Comparison of ENCODE assay signal across 2 cellular contexts in the genomic region with DNA sequence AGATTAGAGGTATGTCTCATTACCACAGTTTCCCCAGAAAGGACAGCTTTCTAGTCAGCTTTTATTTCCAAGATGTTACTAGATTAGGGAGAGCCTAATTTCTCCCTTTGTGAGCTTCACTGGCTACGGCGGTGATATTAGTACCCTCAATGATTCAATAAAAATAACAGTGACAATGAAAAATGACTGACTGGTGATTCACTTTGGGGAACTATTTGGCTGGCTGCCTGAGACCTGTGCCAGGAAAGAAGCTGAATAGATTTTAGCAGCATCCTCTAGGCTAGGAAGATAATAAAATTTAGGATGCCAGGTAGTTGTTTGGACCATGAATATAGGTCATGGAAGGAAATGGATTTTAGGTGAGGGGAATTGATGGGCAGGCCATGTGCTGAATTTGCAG.
TF ChIP-seq lines count a peak whose summit lies in the region.

No MANE protein-coding gene starts in this region.

TF ChIP-seq in A549, 52 proteins besides CTCF, POLR2A, EP300 and RAD21 (continued from another document and continues in another):
- no peak for TF ChIP-seq EHMT2 (IDR thresholded peaks at IDR 0.05; ENCODE audit: low read depth)
- TF ChIP-seq FOSL2 (IDR thresholded peaks at IDR 0.05), result peak; percentile 67
- TF ChIP-seq FOSL2 (CRISPR knock-in tag; IDR thresholded peaks at IDR 0.05), result peak; percentile 84
- no peak for TF ChIP-seq CBX8 (IDR thresholded peaks at IDR 0.05)
- no peak for TF ChIP-seq MYC (IDR thresholded peaks at IDR 0.05; ENCODE audit: borderline replicate concordance, low read length)
- no peak for TF ChIP-seq FOXS1 (CRISPR knock-in tag; IDR thresholded peaks at IDR 0.05)
- no peak for TF ChIP-seq CEBPB (IDR thresholded peaks at IDR 0.05)
- TF ChIP-seq CHD4 (IDR thresholded peaks at IDR 0.05; ENCODE audit: borderline replicate concordance), result no peak
- TF ChIP-seq NR3C1 (IDR thresholded peaks at IDR 0.05), result no peak
- no peak for TF ChIP-seq RFX5 (IDR thresholded peaks at IDR 0.05)
- no peak for TF ChIP-seq MAZ (IDR thresholded peaks at IDR 0.05; ENCODE audit: borderline replicate concordance, low read depth, low read length)
- TF ChIP-seq TP53 (CRISPR knock-in tag; IDR thresholded peaks at IDR 0.05), result no peak
- no peak for TF ChIP-seq EHF (CRISPR knock-in tag; IDR thresholded peaks at IDR 0.05)
- TF ChIP-seq PHF8 (IDR thresholded peaks at IDR 0.05; ENCODE audit: borderline replicate concordance, low read depth), result no peak
- no peak for TF ChIP-seq KDM5A (IDR thresholded peaks at IDR 0.05)
- TF ChIP-seq HOXB5 (CRISPR knock-in tag; IDR thresholded peaks at IDR 0.05), result peak; percentile 88; the same call in 1 of the 2 replicates
- TF ChIP-seq, protein P1, sequence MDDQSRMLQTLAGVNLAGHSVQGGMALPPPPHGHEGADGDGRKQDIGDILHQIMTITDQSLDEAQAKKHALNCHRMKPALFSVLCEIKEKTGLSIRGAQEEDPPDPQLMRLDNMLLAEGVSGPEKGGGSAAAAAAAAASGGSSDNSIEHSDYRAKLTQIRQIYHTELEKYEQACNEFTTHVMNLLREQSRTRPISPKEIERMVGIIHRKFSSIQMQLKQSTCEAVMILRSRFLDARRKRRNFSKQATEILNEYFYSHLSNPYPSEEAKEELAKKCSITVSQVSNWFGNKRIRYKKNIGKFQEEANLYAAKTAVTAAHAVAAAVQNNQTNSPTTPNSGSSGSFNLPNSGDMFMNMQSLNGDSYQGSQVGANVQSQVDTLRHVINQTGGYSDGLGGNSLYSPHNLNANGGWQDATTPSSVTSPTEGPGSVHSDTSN (IDR thresholded peaks at IDR 0.05), result 0 out of 2 replicates have a peak, but pooled peaks have one; percentile 26
- TF ChIP-seq RNF2 (IDR thresholded peaks at IDR 0.05; ENCODE audit: borderline replicate concordance, low read depth), result no peak
- TF ChIP-seq, protein P2, sequence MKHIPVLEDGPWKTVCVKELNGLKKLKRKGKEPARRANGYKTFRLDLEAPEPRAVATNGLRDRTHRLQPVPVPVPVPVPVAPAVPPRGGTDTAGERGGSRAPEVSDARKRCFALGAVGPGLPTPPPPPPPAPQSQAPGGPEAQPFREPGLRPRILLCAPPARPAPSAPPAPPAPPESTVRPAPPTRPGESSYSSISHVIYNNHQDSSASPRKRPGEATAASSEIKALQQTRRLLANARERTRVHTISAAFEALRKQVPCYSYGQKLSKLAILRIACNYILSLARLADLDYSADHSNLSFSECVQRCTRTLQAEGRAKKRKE (CRISPR knock-in tag; IDR thresholded peaks at IDR 0.05; ENCODE audit: low read depth), result no peak
- no peak for TF ChIP-seq REST (IDR thresholded peaks at IDR 0.05)
- TF ChIP-seq HMGXB4 (CRISPR knock-in tag; IDR thresholded peaks at IDR 0.05; ENCODE audit: borderline replicate concordance), result no peak
- TF ChIP-seq GATA3 (IDR thresholded peaks at IDR 0.05; ENCODE audit: borderline replicate concordance), result peak; percentile 31; the same call in 1 of the 2 replicates
- TF ChIP-seq CBX2 (IDR thresholded peaks at IDR 0.05; ENCODE audit: borderline replicate concordance, low read depth), result no peak
- TF ChIP-seq NFE2L2 (conservative IDR thresholded peaks at IDR 0.05; ENCODE audit: low read length), result no peak
- no peak for TF ChIP-seq BHLHE40 (IDR thresholded peaks at IDR 0.05; ENCODE audit: low read depth, low read length)
- TF ChIP-seq RCOR1 (IDR thresholded peaks at IDR 0.05; ENCODE audit: low read depth, low read length), result no peak
- no peak for TF ChIP-seq HOXB13 (CRISPR knock-in tag; IDR thresholded peaks at IDR 0.05; ENCODE audit: low read depth)
- no peak for TF ChIP-seq ESRRA (IDR thresholded peaks at IDR 0.05; ENCODE audit: borderline replicate concordance, low read length)
- no peak for TF ChIP-seq HOXA7 (CRISPR knock-in tag; IDR thresholded peaks at IDR 0.05)
- no peak for TF ChIP-seq HDAC2 (IDR thresholded peaks at IDR 0.05)
- no peak for TF ChIP-seq FOSB (CRISPR knock-in tag; IDR thresholded peaks at IDR 0.05)
- TF ChIP-seq HEYL (CRISPR knock-in tag; IDR thresholded peaks at IDR 0.05), result no peak
- TF ChIP-seq NPAS2 (CRISPR knock-in tag; IDR thresholded peaks at IDR 0.05; ENCODE audit: borderline replicate concordance), result no peak

TF ChIP-seq in HCT116, 20 proteins besides CTCF, POLR2A, EP300 and RAD21 (continued from another document):
- TF ChIP-seq REST (IDR thresholded peaks at IDR 0.05; ENCODE audit: low read depth), result no peak
- no peak for TF ChIP-seq EGR1 (IDR thresholded peaks at IDR 0.05; ENCODE audit: low read depth)
- no peak for TF ChIP-seq YY1 (IDR thresholded peaks at IDR 0.05; ENCODE audit: extremely low read depth, insufficient replicate concordance, low read depth, low read length)
- TF ChIP-seq SP1 (IDR thresholded peaks at IDR 0.05; ENCODE audit: low read depth), result 0 out of 2 replicates have a peak, but pooled peaks have one; percentile 14
- TF ChIP-seq ELF1 (IDR thresholded peaks at IDR 0.05; ENCODE audit: borderline replicate concordance, low read depth), result no peak
- no peak for TF ChIP-seq EZH2 (IDR thresholded peaks at IDR 0.05)
- TF ChIP-seq SIN3A (IDR thresholded peaks at IDR 0.05; ENCODE audit: low read depth), result 0 out of 2 replicates have a peak, but pooled peaks have one; percentile 17
- no peak for TF ChIP-seq ZBTB33 (IDR thresholded peaks at IDR 0.05; ENCODE audit: extremely low read depth, insufficient replicate concordance, low read length)
- no peak for TF ChIP-seq SRF (IDR thresholded peaks at IDR 0.05; ENCODE audit: low read depth)
- TF ChIP-seq JUND (IDR thresholded peaks at IDR 0.05), result peak; percentile 59
